In genomic region chr15:98764296-98764695, GRCh38 we compare ENCODE assay signal across 26 cellular contexts.
DNase-seq lines count a peak whose midpoint lies in the region; ATAC-seq, FAIRE-seq and TF ChIP-seq lines count a peak whose summit lies in the region.
"Had no signal": no experiment of that assay in that cellular context is flagged by ENCODE, and none has a peak within 500 bp of the region (broad histone marks: within the 10 kb centered on the region; RNA-seq: fewer than 3 reads in every experiment).

No MANE protein-coding gene starts in this region.

- peaks cover 40% of the 10 kb centered on the region for H3K4me1 Mint-ChIP-seq in astrocyte (ENCODE audit: low read depth, unreplicated experiment)
- H3K4me1 Mint-ChIP-seq in nephron: no peaks in the 10 kb centered on the region

- 96% methylated on average over 2 of the region's 2 CpGs for WGBS in HepG2 (ENCODE audit: low lambda C conversion rate)
- 92% methylated on average over 2 of the region's 2 CpGs for WGBS in right lobe of liver (ENCODE audit: insufficient coverage, low coverage, low lambda C conversion rate, missing lambda C conversion rate)

- DNase-seq in HepG2 (ENCODE audit: low spot score) (no peak), right lobe of liver (no peak), astrocyte (ENCODE audit: low read depth) (no peak)
- no peak for DNase-seq in stimulated activated CD8-positive, alpha-beta memory T cell treated with anti-CD3 and anti-CD28 coated beads, Interleukin-4, amount 100 ng/mL, for 48 hours
- DNase-seq: 8988T; Calu3; CD8-positive, alpha-beta memory T cell; DMS153; GDM1; HFFc6; Kasumi-1; NCI-H1694; NCI-H2171 treated with DMSO at 0.1 percent for 48 hours; NCI-H446; OCI-M1 had no signal

- no peak overlapping the region for H2AFZ ChIP-seq in HepG2 (ENCODE audit: low read length)
- no peak overlapping the region for H2AFZ ChIP-seq in astrocyte (ENCODE audit: low read depth, low read length)

- H3K4me2 ChIP-seq in HepG2 (ENCODE audit: low read depth, low read length) (no peak overlapping the region), astrocyte (ENCODE audit: low read length) (no peak overlapping the region)

- H3K27ac Mint-ChIP-seq in astrocyte (ENCODE audit: unreplicated experiment) (peak overlapping the region; percentile 77), nephron (peak overlapping the region in 2 of 3 experiments; percentile 38 to 60)
- H3K27ac Mint-ChIP-seq: CD8-positive, alpha-beta memory T cell; HFFc6 had no signal

- POLR2A ChIA-PET in HepG2 (lab: Yijun Ruan, JAX): no interaction called here

- no peak for TF ChIP-seq CTCF in HepG2 (CRISPR knock-in tag; IDR thresholded peaks at IDR 0.05)
- no peak for TF ChIP-seq CTCF in right lobe of liver (IDR thresholded peaks at IDR 0.05)
- TF ChIP-seq CTCF in astrocyte (IDR thresholded peaks at IDR 0.05; ENCODE audit: insufficient read depth, low read depth, low read length): no peak
- TF ChIP-seq CTCF in nephron (IDR thresholded peaks at IDR 0.05; ENCODE audit: unreplicated experiment in 3 of 3): no peak

- H3K36me3 Mint-ChIP-seq in astrocyte (ENCODE audit: low read depth, unreplicated experiment) (no peaks in the 10 kb centered on the region), nephron (ENCODE audit: low read depth) (no peaks in the 10 kb centered on the region)
- H3K36me3 Mint-ChIP-seq: CD8-positive, alpha-beta memory T cell had no signal

- TF ChIP-seq RAD21 in HepG2 (CRISPR knock-in tag; IDR thresholded peaks at IDR 0.05): no peak

- H3K9me3 Mint-ChIP-seq in astrocyte (ENCODE audit: unreplicated experiment) (no peaks in the 10 kb centered on the region), nephron (no peaks in the 10 kb centered on the region)
- H3K9me3 Mint-ChIP-seq: CD8-positive, alpha-beta memory T cell; HFFc6 had no signal

- TF ChIP-seq POLR2A in HepG2 (IDR thresholded peaks at IDR 0.05; ENCODE audit: insufficient read depth in 1 of 2, low read depth in 2 of 2, low read length in 2 of 2) (no peak), right lobe of liver (IDR thresholded peaks at IDR 0.05) (no peak)

- no peaks in the 10 kb centered on the region for H3K9me3 ChIP-seq in HepG2 (ENCODE audit: low read length)
- no peaks in the 10 kb centered on the region for H3K9me3 ChIP-seq in right lobe of liver
- H3K9me3 ChIP-seq in astrocyte (ENCODE audit: insufficient read depth, low read depth, low read length): no peaks in the 10 kb centered on the region
- H3K9me3 ChIP-seq: SJSA1 had no signal

- TF ChIP-seq EP300 in HepG2 (IDR thresholded peaks at IDR 0.05; ENCODE audit: low read depth in 2 of 2, low read length in 2 of 2) (no peak), HepG2 (CRISPR knock-in tag; IDR thresholded peaks at IDR 0.05; ENCODE audit: borderline replicate concordance) (no peak)

- H4K20me1 ChIP-seq in HepG2 (ENCODE audit: insufficient read depth, low read length): peaks cover 40% of the 10 kb centered on the region
- H4K20me1 ChIP-seq in astrocyte (ENCODE audit: insufficient read depth, low read length): peaks cover 88% of the 10 kb centered on the region

- CTCF ChIA-PET in HepG2 (lab: Yijun Ruan, JAX; ENCODE audit: low intra/inter-chr PET ratio, low total read pairs): no interaction called here

- H3K36me3 ChIP-seq in HepG2 (replicated peaks in 1 of 2; ENCODE audit: control insufficient read depth in 1 of 2, insufficient read depth in 2 of 2, low read length in 2 of 2) (no peaks in the 10 kb centered on the region), right lobe of liver (no peaks in the 10 kb centered on the region), astrocyte (ENCODE audit: insufficient read depth, low read length) (no peaks in the 10 kb centered on the region)
- H3K36me3 ChIP-seq: SJSA1 had no signal

- H3K27ac ChIP-seq in HepG2 (ENCODE audit: extremely low read length, insufficient read depth, low read length) (no peak overlapping the region), right lobe of liver (no peak overlapping the region), astrocyte (ENCODE audit: low read depth, low read length) (no peak overlapping the region)
- H3K27ac ChIP-seq: C4-2B, SJSA1 had no signal

- H3K27me3 ChIP-seq in HepG2 (ENCODE audit: control insufficient read depth in 1 of 2, insufficient read depth in 2 of 2, low read length in 2 of 2) (no peaks in the 10 kb centered on the region), right lobe of liver (no peaks in the 10 kb centered on the region), astrocyte (ENCODE audit: insufficient read depth, low read length) (no peaks in the 10 kb centered on the region)
- H3K27me3 ChIP-seq: SJSA1 had no signal

- H3K4me3 ChIP-seq in HepG2 (replicated peaks in 1 of 3; ENCODE audit: insufficient read depth in 1 of 3, low read depth in 2 of 3, low read length in 3 of 3) (no peak overlapping the region), right lobe of liver (no peak overlapping the region), astrocyte (ENCODE audit: insufficient read depth, low read depth, low read length) (no peak overlapping the region)
- H3K4me3 ChIP-seq: SJSA1 had no signal

- in situ Hi-C loops in HepG2 (cut with HindIII; ENCODE audit: extremely low pct_ligation_motif_present, low pct_unique_long_range_greater_than_20kb): no loop called here

- H3K4me3 Mint-ChIP-seq in astrocyte (ENCODE audit: unreplicated experiment) (no peak overlapping the region), nephron (no peak overlapping the region)
- H3K4me3 Mint-ChIP-seq: CD8-positive, alpha-beta memory T cell; HFFc6 had no signal

- H3K27me3 Mint-ChIP-seq in astrocyte (ENCODE audit: low read depth, unreplicated experiment) (no peaks in the 10 kb centered on the region), nephron (ENCODE audit: low read depth) (no peaks in the 10 kb centered on the region)

- BruUV-seq in HepG2 (replicated peaks; lab: Mats Ljungman, UMichigan): no TSS peak

- FAIRE-seq in HepG2 (lab: Jason Lieb, UNC) (no peak), astrocyte (lab: Jason Lieb, UNC) (no peak)
- FAIRE-seq: GM19239, H54, HTR-8/SVneo, RCC 7860 had no signal

- no peak overlapping the region for H3K9ac ChIP-seq in HepG2 (ENCODE audit: insufficient read depth, low read depth, low read length)
- H3K9ac ChIP-seq in astrocyte (ENCODE audit: low read length): no peak overlapping the region

- intact Hi-C loops in HepG2 (cut with micrococcal nuclease; ENCODE audit: unreplicated experiment) (no loop called here), right lobe of liver (cut with DNase I) (no loop called here)

- H3K79me2 ChIP-seq in HepG2 (ENCODE audit: insufficient read depth, low read length) (peaks cover 80% of the 10 kb centered on the region), astrocyte (ENCODE audit: insufficient read depth, low read length) (peaks cover 97% of the 10 kb centered on the region)

- H3K4me1 ChIP-seq in HepG2 (ENCODE audit: insufficient read depth, low read length) (peaks cover 18% of the 10 kb centered on the region), right lobe of liver (no peaks in the 10 kb centered on the region), astrocyte (ENCODE audit: insufficient read depth, low read length) (no peaks in the 10 kb centered on the region)
- H3K4me1 ChIP-seq: SJSA1 had no signal

- ATAC-seq in HepG2 (no peak), right lobe of liver (no peak), HG03457 (IDR thresholded peaks at IDR 0.05; ENCODE audit: unreplicated experiment) (no peak), HG03175 (IDR thresholded peaks at IDR 0.05; ENCODE audit: unreplicated experiment) (no peak), GM18498 (IDR thresholded peaks at IDR 0.05; ENCODE audit: unreplicated experiment) (no peak)
- ATAC-seq: Right ventricle myocardium inferior had no signal

TF ChIP-seq in HepG2, 621 proteins besides CTCF, POLR2A, EP300 and RAD21:
- TF ChIP-seq SRF (IDR thresholded peaks at IDR 0.05; ENCODE audit: low read depth, low read length) (0 out of 2 replicates have a peak, but pooled peaks have one; percentile 44), HDAC2 (CRISPR knock-in tag; IDR thresholded peaks at IDR 0.05) (no peak)
- TF ChIP-seq, protein P1, sequence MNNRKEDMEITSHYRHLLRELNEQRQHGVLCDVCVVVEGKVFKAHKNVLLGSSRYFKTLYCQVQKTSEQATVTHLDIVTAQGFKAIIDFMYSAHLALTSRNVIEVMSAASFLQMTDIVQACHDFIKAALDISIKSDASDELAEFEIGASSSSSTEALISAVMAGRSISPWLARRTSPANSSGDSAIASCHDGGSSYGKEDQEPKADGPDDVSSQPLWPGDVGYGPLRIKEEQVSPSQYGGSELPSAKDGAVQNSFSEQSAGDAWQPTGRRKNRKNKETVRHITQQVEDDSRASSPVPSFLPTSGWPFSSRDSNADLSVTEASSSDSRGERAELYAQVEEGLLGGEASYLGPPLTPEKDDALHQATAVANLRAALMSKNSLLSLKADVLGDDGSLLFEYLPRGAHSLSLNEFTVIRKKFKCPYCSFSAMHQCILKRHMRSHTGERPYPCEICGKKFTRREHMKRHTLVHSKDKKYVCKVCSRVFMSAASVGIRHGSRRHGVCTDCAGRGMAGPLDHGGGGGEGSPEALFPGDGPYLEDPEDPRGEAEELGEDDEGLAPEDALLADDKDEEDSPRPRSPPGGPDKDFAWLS (CRISPR knock-in tag; IDR thresholded peaks at IDR 0.05; ENCODE audit: borderline replicate concordance): no peak
